Comparison of ENCODE assay signal across 12 cellular contexts in genomic region chr10:79391231-79392019, GRCh38. TPM values are rescaled to one million over a fixed set of nuclear protein-coding genes. Genes with fewer than 3 reads are reported as not detected.
DNase-seq lines count a peak whose midpoint lies in the region; ATAC-seq and TF ChIP-seq lines count a peak whose summit lies in the region.
"Had no signal": no experiment of that assay in that cellular context is flagged by ENCODE, and none has a peak within 500 bp of the region (broad histone marks: within the 10 kb centered on the region; RNA-seq: fewer than 3 reads in every experiment).

No MANE protein-coding gene starts in this region.

- DNase-seq in Caki2 (ENCODE audit: low read depth) = peak; percentile 7
- DNase-seq in WTC11 (ENCODE audit: low spot score) = peak; percentile 4
- DNase-seq in heart right ventricle = peak; percentile 9 to 33
- no peak for DNase-seq in NCI-H1930 (lab: John Stamatoyannopoulos, UW)
- DNase-seq in DMS53 treated with DMSO at 0.1 percent for 48 hours (lab: John Stamatoyannopoulos, UW; ENCODE audit: unreplicated experiment) = no peak
- no peak for DNase-seq in activated T-helper 2 cell treated with anti-CD3 and anti-CD28 coated beads, Interferon-gamma antibody, Interleukin-2, Interleukin-4, amounts not matched to agents 10 μg/mL and 5 μg/mL and 100 μg/mL, durations not matched to agents 14 hours and 24 hours and 36 hours (ENCODE audit: low spot score)
- DNase-seq: CD4-positive, alpha-beta memory T cell; NCI-H69; stimulated activated CD4-positive, alpha-beta T cell treated with anti-CD3 and anti-CD28 coated beads, Interleukin-4, amount 100 ng/mL, for 1 hour had no signal

- no peak for TF ChIP-seq CTCF in WTC11 (IDR thresholded peaks at IDR 0.05)
- TF ChIP-seq CTCF in heart right ventricle (IDR thresholded peaks at IDR 0.05) = no peak

- H3K36me3 ChIP-seq in heart right ventricle (peaks cover 0 to 69% (median 17%) of the 10 kb centered on the region in 9 donors), rectal smooth muscle tissue (ENCODE audit: control insufficient read depth, insufficient read depth, low read length) (peaks cover 10% of the 10 kb centered on the region)

- H3K27me3 ChIP-seq in heart right ventricle (no peaks in the 10 kb centered on the region), rectal smooth muscle tissue (ENCODE audit: control insufficient read depth, insufficient read depth, low read length) (no peaks in the 10 kb centered on the region)

- POLR2A ChIA-PET in WTC11 (lab: Charles Lee) = no interaction called here

- H3K4me3 ChIP-seq in heart right ventricle (no peak overlapping the region), rectal smooth muscle tissue (ENCODE audit: low read length) (no peak overlapping the region)

- H3K4me3 Mint-ChIP-seq in WTC11 = no peak overlapping the region
- H3K4me3 Mint-ChIP-seq in activated T-helper 2 cell treated with anti-CD3 and anti-CD28 coated beads, Interferon-gamma antibody, Interleukin-2, Interleukin-4, amounts not matched to agents 10 μg/mL and 5 μg/mL and 100 μg/mL, durations not matched to agents 14 hours and 24 hours and 36 hours (ENCODE audit: low read depth) = no peak overlapping the region
- H3K4me3 Mint-ChIP-seq: neural crest cell had no signal

- H3K9me3 ChIP-seq in heart right ventricle = no peaks in the 10 kb centered on the region

- H3K36me3 Mint-ChIP-seq in WTC11 = no peaks in the 10 kb centered on the region
- H3K36me3 Mint-ChIP-seq in activated T-helper 2 cell treated with anti-CD3 and anti-CD28 coated beads, Interferon-gamma antibody, Interleukin-2, Interleukin-4, amounts not matched to agents 10 μg/mL and 5 μg/mL and 100 μg/mL, durations not matched to agents 14 hours and 24 hours and 36 hours (ENCODE audit: low read depth) = no peaks in the 10 kb centered on the region
- H3K36me3 Mint-ChIP-seq: CD4-positive, alpha-beta memory T cell had no signal

- ATAC-seq in WTC11 (no peak), heart right ventricle (peak in 6 of 8 donors; percentile 10 to 52 (median 34)), HG02642 (IDR thresholded peaks at IDR 0.05; ENCODE audit: poor library complexity, unreplicated experiment) (no peak)

- no peak overlapping the region for H3K9ac ChIP-seq in rectal smooth muscle tissue (ENCODE audit: low read length)

- WGBS in heart right ventricle, 2 donors = 62 to 71% methylated on average over 12 of the region's 12 CpGs

- H3K27ac Mint-ChIP-seq in WTC11 = no peak overlapping the region
- H3K27ac Mint-ChIP-seq in activated T-helper 2 cell treated with anti-CD3 and anti-CD28 coated beads, Interferon-gamma antibody, Interleukin-2, Interleukin-4, amounts not matched to agents 10 μg/mL and 5 μg/mL and 100 μg/mL, durations not matched to agents 14 hours and 24 hours and 36 hours = no peak overlapping the region
- H3K27ac Mint-ChIP-seq: CD4-positive, alpha-beta memory T cell had no signal

- in situ Hi-C loops in Caki2 (cut with HindIII; ENCODE audit: low pct_unique_long_range_greater_than_20kb, low sequenced_read_pairs) = no loop called here

- H3K4me1 ChIP-seq in heart right ventricle (peaks cover 7 to 63% (median 40%) of the 10 kb centered on the region in 9 donors), rectal smooth muscle tissue (ENCODE audit: control insufficient read depth, insufficient read depth, low read length) (peaks cover 37% of the 10 kb centered on the region)

- intact Hi-C loops in heart right ventricle (cut with DNase I) = loop anchor here in 1 of 10 donors (10.0 kb wide), 1 partner anchor 53 kb away; the partner anchor contains the start of gene ZCCHC24
- intact Hi-C loops in activated T-helper 2 cell treated with anti-CD3 and anti-CD28 coated beads, Interferon-gamma antibody, Interleukin-2, Interleukin-4, amounts not matched to agents 10 μg/mL and 5 μg/mL and 100 μg/mL, durations not matched to agents 14 hours and 24 hours and 36 hours (cut with micrococcal nuclease) = no loop called here

- H3K27ac ChIP-seq in heart right ventricle (peak overlapping the region in 4 of 10 donors; percentile 4 to 44 (median 36)), rectal smooth muscle tissue (ENCODE audit: low read depth, low read length) (peak overlapping the region; percentile 87)

- no peaks in the 10 kb centered on the region for H3K9me3 Mint-ChIP-seq in WTC11
- H3K9me3 Mint-ChIP-seq in activated T-helper 2 cell treated with anti-CD3 and anti-CD28 coated beads, Interferon-gamma antibody, Interleukin-2, Interleukin-4, amounts not matched to agents 10 μg/mL and 5 μg/mL and 100 μg/mL, durations not matched to agents 14 hours and 24 hours and 36 hours = no peaks in the 10 kb centered on the region
- H3K9me3 Mint-ChIP-seq: CD4-positive, alpha-beta memory T cell; neural crest cell had no signal

- CTCF ChIA-PET in WTC11 (lab: Charles Lee) = interaction anchor here (0.8 to 2.1 kb wide), 11 partner anchors 8 to 96 kb away, joined by 3 to 9 read pairs (median 5); partner anchors contain the start of genes PPIF and ZCCHC24

- no peaks in the 10 kb centered on the region; the same call in 1 of the 2 replicates for H3K27me3 Mint-ChIP-seq in WTC11 (ENCODE audit: low read depth)
- peaks cover 7% of the 10 kb centered on the region for H3K27me3 Mint-ChIP-seq in activated T-helper 2 cell treated with anti-CD3 and anti-CD28 coated beads, Interferon-gamma antibody, Interleukin-2, Interleukin-4, amounts not matched to agents 10 μg/mL and 5 μg/mL and 100 μg/mL, durations not matched to agents 14 hours and 24 hours and 36 hours (ENCODE audit: low read depth)
- H3K27me3 Mint-ChIP-seq: CD4-positive, alpha-beta memory T cell had no signal

- no peaks in the 10 kb centered on the region for H3K4me1 Mint-ChIP-seq in WTC11
- H3K4me1 Mint-ChIP-seq in activated T-helper 2 cell treated with anti-CD3 and anti-CD28 coated beads, Interferon-gamma antibody, Interleukin-2, Interleukin-4, amounts not matched to agents 10 μg/mL and 5 μg/mL and 100 μg/mL, durations not matched to agents 14 hours and 24 hours and 36 hours (ENCODE audit: low read depth) = peaks cover 3% of the 10 kb centered on the region

TF ChIP-seq in WTC11, 78 proteins besides CTCF, POLR2A, EP300 and RAD21:
- TF ChIP-seq FOXP1 (CRISPR knock-in tag; IDR thresholded peaks at IDR 0.05; ENCODE audit: borderline replicate concordance) (no peak), ZNF263 (CRISPR knock-in tag; IDR thresholded peaks at IDR 0.05; ENCODE audit: low read depth) (no peak), CREB1 (CRISPR knock-in tag; IDR thresholded peaks at IDR 0.05) (no peak), ZNF219 (CRISPR knock-in tag; IDR thresholded peaks at IDR 0.05; ENCODE audit: borderline replicate concordance) (no peak), FOXP4 (CRISPR knock-in tag; IDR thresholded peaks at IDR 0.05) (no peak), ELF4 (CRISPR knock-in tag; IDR thresholded peaks at IDR 0.05; ENCODE audit: low read depth) (no peak)
TF ChIP-seq in WTC11: peak in this region for 0.

RNA-seq across cellular contexts. Expression of gene PPIF, which starts 44.2 kb away (rescaled TPM):
- 85.8 and 124 TPM in 2 replicates for total RNA-seq in Caki2 (2014; rRNA removed; shearing (Covaris generic); ENCODE audit: low replicate concordance)
- total RNA-seq in WTC11 (2021) (80.9 to 91.4 TPM (median 89.9 TPM) in 3 replicates), heart right ventricle (100 to 1,000 TPM in 9 of 10 donors, 10 to 100 TPM in 1; 95.5 to 205 (median 148) TPM)
- polyA plus RNA-seq in heart right ventricle = 100 to 1,000 TPM in 1 of 2 donors, 10 to 100 TPM in 1; 44.3 to 144 TPM
- 119 and 120 TPM in 2 replicates for total RNA-seq in activated T-helper 2 cell treated with anti-CD3 and anti-CD28 coated beads, Interferon-gamma antibody, Interleukin-2, Interleukin-4, amounts not matched to agents 10 μg/mL and 5 μg/mL and 100 μg/mL, durations not matched to agents 14 hours and 24 hours and 36 hours

RNA-seq across cellular contexts. Expression of gene ZCCHC24, which starts 54.0 kb away (rescaled TPM):
- 3.7 and 5.7 TPM in 2 replicates for total RNA-seq in Caki2 (2014; rRNA removed; shearing (Covaris generic); ENCODE audit: low replicate concordance)
- 6.0 to 7.7 TPM (median 6.2 TPM) in 3 replicates for total RNA-seq in WTC11 (2021)
- total RNA-seq in heart right ventricle = 10 to 100 TPM; 32.0 to 59.0 (median 49.0) TPM
- polyA plus RNA-seq in heart right ventricle = 10 to 100 TPM; 19.3 to 22.4 TPM
- 2.1 and 2.6 TPM in 2 replicates for total RNA-seq in activated T-helper 2 cell treated with anti-CD3 and anti-CD28 coated beads, Interferon-gamma antibody, Interleukin-2, Interleukin-4, amounts not matched to agents 10 μg/mL and 5 μg/mL and 100 μg/mL, durations not matched to agents 14 hours and 24 hours and 36 hours

Comparison
In these comparisons a context has a peak if more than half of its experiments do, and no peak if none do; other contexts are left out.
1. DNase-seq: peak in Caki2 (single experiment), WTC11 (single experiment) and heart right ventricle (2 of 2); none in NCI-H1930 (0 of 2), DMS53 treated with DMSO at 0.1 percent for 48 hours (single experiment) and activated T-helper 2 cell treated with anti-CD3 and anti-CD28 coated beads, Interferon-gamma antibody, Interleukin-2, Interleukin-4, amounts not matched to agents 10 μg/mL and 5 μg/mL and 100 μg/mL, durations not matched to agents 14 hours and 24 hours and 36 hours (single experiment).
2. ATAC-seq: peak in heart right ventricle (6 of 8); none in WTC11 (single experiment) and HG02642 (single experiment).